26 cellular contexts compared by ENCODE assay signal in the genomic region with DNA sequence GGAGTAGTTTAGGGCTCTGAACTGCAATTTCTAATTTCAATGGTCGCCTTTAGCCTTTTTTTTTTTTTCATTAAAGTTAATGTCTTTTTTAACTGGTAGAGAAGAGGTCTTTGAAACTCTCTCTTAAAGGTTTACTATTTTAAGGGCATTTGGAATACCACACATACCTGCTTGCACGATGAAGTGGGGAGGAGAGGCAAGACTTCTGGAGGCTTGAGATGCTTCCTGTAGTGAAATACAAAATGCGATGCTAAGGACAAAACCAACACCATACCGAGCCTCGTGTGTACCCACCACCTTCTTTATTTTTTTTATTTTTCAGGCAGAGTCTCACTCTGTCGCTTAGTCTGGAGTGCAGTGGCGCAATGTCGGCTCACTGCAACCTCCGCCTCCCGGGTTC. TPM values are rescaled to one million over a fixed set of nuclear protein-coding genes. Genes with fewer than 3 reads are reported as not detected.
"Had no signal": no experiment of that assay in that cellular context is flagged by ENCODE, and none has a peak within 500 bp of the region (broad histone marks: within the 10 kb centered on the region; RNA-seq: fewer than 3 reads in every experiment).

No MANE protein-coding gene starts in this region.

- DNase-seq: colonic mucosa; cortex of kidney; dermis blood vessel endothelial cell; dorsolateral prefrontal cortex; effector CD4-positive, alpha-beta T cell; effector memory CD4-positive, alpha-beta T cell; erythroblast; esophagus squamous epithelium; foreskin fibroblast; foreskin melanocyte; gastrocnemius medialis; glutamatergic neuron; head of caudate nucleus; heart right ventricle; hippocampal formation; left cardiac atrium; left ventricle myocardium inferior; mammary epithelial cell; mesendoderm; midbrain had no signal

- H3K4me3 ChIP-seq: colonic mucosa, dorsolateral prefrontal cortex, esophagus squamous epithelium, gastrocnemius medialis, heart right ventricle, left ventricle myocardium inferior, lung had no signal

- H3K4me1 ChIP-seq: colonic mucosa, esophagus squamous epithelium, gastrocnemius medialis had no signal

- H3K36me3 ChIP-seq: colonic mucosa, esophagus squamous epithelium, gastrocnemius medialis, heart right ventricle, left ventricle myocardium inferior had no signal

- H3K27ac ChIP-seq: colonic mucosa, dorsolateral prefrontal cortex, epithelial cell of prostate, esophagus squamous epithelium, gastrocnemius medialis, heart right ventricle, left ventricle myocardium inferior had no signal

- H3K9me3 ChIP-seq: colonic mucosa, esophagus squamous epithelium, gastrocnemius medialis, heart right ventricle, left ventricle myocardium inferior had no signal

- H3K27ac Mint-ChIP-seq: memory B cell had no signal

- H3K4me3 Mint-ChIP-seq: memory B cell had no signal

- H3K9me3 Mint-ChIP-seq: memory B cell had no signal

- H3K36me3 Mint-ChIP-seq: memory B cell had no signal

- ATAC-seq: esophagus mucosa, gastrocnemius medialis, heart right ventricle, left cardiac atrium had no signal

- H3K27me3 ChIP-seq: colonic mucosa, dorsolateral prefrontal cortex, esophagus squamous epithelium, gastrocnemius medialis, heart right ventricle had no signal

RNA-seq across cellular contexts. Expression of a gene that starts 57.4 kb away (rescaled TPM):
- total RNA-seq: dermis blood vessel endothelial cell, glomerular endothelial cell, mammary epithelial cell had no signal
- polyA plus RNA-seq: keratinocyte, mammary epithelial cell had no signal
